Comparison of ENCODE assay signal across 10 cellular contexts in genomic region chr4:184616633-184617471, GRCh38. TPM values are rescaled to one million over a fixed set of nuclear protein-coding genes. Genes with fewer than 3 reads are reported as not detected.
DNase-seq lines count a peak whose midpoint lies in the region; ATAC-seq and TF ChIP-seq lines count a peak whose summit lies in the region.
"Had no signal": no experiment of that assay in that cellular context is flagged by ENCODE, and none has a peak within 500 bp of the region (broad histone marks: within the 10 kb centered on the region; RNA-seq: fewer than 3 reads in every experiment).

No MANE protein-coding gene starts in this region.

- H3K36me3 ChIP-seq in uterus, result no peaks in the 10 kb centered on the region
- H3K36me3 ChIP-seq: BE2C had no signal

- H3K27ac Mint-ChIP-seq in IgD-negative memory B cell, result peak overlapping the region in 2 of 3 donors; percentile 10 to 61

- H3K36me3 Mint-ChIP-seq in IgD-negative memory B cell, result no peaks in the 10 kb centered on the region

- no peaks in the 10 kb centered on the region for H3K4me1 ChIP-seq in uterus

- H3K9me3 ChIP-seq in uterus, result no peaks in the 10 kb centered on the region
- H3K9me3 ChIP-seq: BE2C had no signal

- peak overlapping the region in 3 of 4 donors; percentile 2 to 69 (median 68) for H3K4me3 Mint-ChIP-seq in IgD-negative memory B cell

- H3K4me1 Mint-ChIP-seq in IgD-negative memory B cell, result peaks cover 12 to 17% (median 15%) of the 10 kb centered on the region in 3 donors

- no peak for TF ChIP-seq CTCF in GM12865 (IDR thresholded peaks at IDR 0.05; ENCODE audit: insufficient read depth, low read depth, low read length, missing control alignments)
- TF ChIP-seq CTCF in uterus (IDR thresholded peaks at IDR 0.05), result no peak

- peaks cover 1 to 9% (median 4%) of the 10 kb centered on the region in 3 donors for H3K9me3 Mint-ChIP-seq in IgD-negative memory B cell

- TF ChIP-seq POLR2A in uterus (IDR thresholded peaks at IDR 0.05), result no peak

- H3K27me3 ChIP-seq in uterus, result no peaks in the 10 kb centered on the region
- H3K27me3 ChIP-seq: BE2C had no signal

- H3K27ac ChIP-seq in uterus, result no peak overlapping the region

- peak; percentile 76 for ATAC-seq in GM19372 (IDR thresholded peaks at IDR 0.05; ENCODE audit: low read depth, unreplicated experiment)
- ATAC-seq in HG02870 (IDR thresholded peaks at IDR 0.05; ENCODE audit: unreplicated experiment), result peak; percentile 83

- intact Hi-C loops in uterus (cut with DNase I; ENCODE audit: low total_unique reads), result no loop called here

- DNase-seq in GM12865 (ENCODE audit: low read depth) (peak; percentile 75), ureter (ENCODE audit: low spot score) (no peak), uterus (no peak), anterior cingulate cortex (lab: John Stamatoyannopoulos, UW) (no peak)
- DNase-seq in stimulated activated CD4-positive, alpha-beta T cell treated with anti-CD3 and anti-CD28 coated beads, Interleukin-2, amount 100 ng/mL, for 48 hours, result no peak
- DNase-seq: BE2C, NCI-H1694 had no signal

- H3K4me3 ChIP-seq in GM12865 (ENCODE audit: low read depth, low read length), result peak overlapping the region; percentile 38
- no peak overlapping the region for H3K4me3 ChIP-seq in uterus

- no peaks in the 10 kb centered on the region for H3K27me3 Mint-ChIP-seq in IgD-negative memory B cell

RNA-seq across cellular contexts. Expression of gene CASP3, which starts 32.4 kb away (rescaled TPM):
- 4.2 TPM for polyA plus RNA-seq in IgD-negative memory B cell
- total RNA-seq in ureter (17.4 TPM), uterus (10 to 100 TPM; 10.6 to 47.0 (median 17.6) TPM)

RNA-seq across cellular contexts. Expression of gene PRIMPOL, which starts 32.7 kb away (rescaled TPM):
- polyA plus RNA-seq in IgD-negative memory B cell, result 12.6 TPM
- 20.3 TPM for total RNA-seq in ureter
- total RNA-seq in uterus, result 10 to 100 TPM; 25.1 to 43.5 (median 34.1) TPM
